13 cellular contexts compared by ENCODE assay signal in the genomic region with DNA sequence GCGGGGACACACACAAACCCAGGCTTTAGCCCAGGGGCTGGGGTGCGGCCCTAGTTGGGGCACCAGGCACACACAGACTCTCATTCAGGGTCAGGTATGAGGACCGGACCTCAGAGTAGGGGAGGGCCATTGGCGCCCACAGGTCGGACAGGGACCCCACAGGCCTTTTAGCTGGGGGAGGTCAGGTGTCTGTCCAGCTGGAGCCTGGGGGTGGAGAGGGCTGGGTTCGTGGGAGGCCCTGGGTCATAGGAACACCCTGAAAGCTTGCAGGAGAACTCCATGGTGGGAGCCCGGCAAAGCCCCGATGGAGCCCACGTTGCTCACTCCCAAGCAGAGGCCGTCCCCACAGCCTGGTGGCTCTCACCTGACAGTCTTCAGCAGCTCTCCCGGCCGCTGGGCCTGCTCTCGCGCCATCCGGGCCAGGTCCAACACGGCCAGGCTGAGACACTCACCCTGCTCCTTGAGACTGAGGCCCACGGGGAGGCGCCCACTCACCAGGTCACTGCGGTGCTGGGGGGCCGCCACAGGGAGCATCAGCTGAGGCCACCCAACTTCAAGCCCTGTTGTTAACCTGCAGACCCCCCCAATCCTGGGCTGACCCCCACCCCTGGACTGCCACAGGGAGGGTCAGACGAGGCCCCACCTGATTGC. TPM values are rescaled to one million over a fixed set of nuclear protein-coding genes. Genes with fewer than 3 reads are reported as not detected.
A peak's percentile ranks its signal among the peaks of the same experiment; 100 is the strongest.
DNase-seq lines count a peak whose midpoint lies in the region; ATAC-seq, FAIRE-seq and TF ChIP-seq lines count a peak whose summit lies in the region.
"Had no signal": no experiment of that assay in that cellular context is flagged by ENCODE, and none has a peak within 500 bp of the region (broad histone marks: within the 10 kb centered on the region; RNA-seq: fewer than 3 reads in every experiment).

No MANE protein-coding gene starts in this region.

- no peak for DNase-seq in cardiac fibroblast (ENCODE audit: low read depth in 2 of 2)
- no peak for DNase-seq in HepG2 (ENCODE audit: low spot score)
- DNase-seq in tibial artery = no peak
- DNase-seq in stimulated activated naive CD4-positive, alpha-beta T cell treated with Interleukin-2 at 50 U/mL for 16 hours (lab: John Stamatoyannopoulos, UW) = no peak
- DNase-seq in SHP77 treated with DMSO at 0.1 percent for 48 hours (lab: John Stamatoyannopoulos, UW) = no peak
- DNase-seq in AG20443 (ENCODE audit: low spot score) = no peak
- DNase-seq: SIG-M5 had no signal

- CTCF ChIA-PET in HepG2 (lab: Yijun Ruan, JAX; ENCODE audit: low intra/inter-chr PET ratio, low total read pairs) = no interaction called here

- H3K9me3 ChIP-seq in HUES6 (ENCODE audit: control insufficient read depth, insufficient read depth, low read depth, low read length) (no peaks in the 10 kb centered on the region), HepG2 (ENCODE audit: low read length) (no peaks in the 10 kb centered on the region), tibial artery (no peaks in the 10 kb centered on the region)

- H3K4me1 ChIP-seq in HUES6 (ENCODE audit: control insufficient read depth, insufficient read depth, low read length) (peaks cover 10% of the 10 kb centered on the region; the same call in 1 of the 2 replicates), HepG2 (ENCODE audit: insufficient read depth, low read length) (peaks cover 12% of the 10 kb centered on the region), tibial artery (peaks cover 0 to 23% (median 10%) of the 10 kb centered on the region in 4 donors)

- no peak overlapping the region for H3K4me2 ChIP-seq in HepG2 (ENCODE audit: low read depth, low read length)

- TF ChIP-seq EP300 in HepG2 (IDR thresholded peaks at IDR 0.05; ENCODE audit: low read depth in 2 of 2, low read length in 2 of 2) (no peak), HepG2 (CRISPR knock-in tag; IDR thresholded peaks at IDR 0.05; ENCODE audit: borderline replicate concordance) (no peak)

- no peaks in the 10 kb centered on the region for H3K36me3 ChIP-seq in HUES6 (ENCODE audit: control insufficient read depth, insufficient read depth, low read length)
- H3K36me3 ChIP-seq in HepG2 (replicated peaks in 1 of 2; ENCODE audit: control insufficient read depth in 1 of 2, insufficient read depth in 2 of 2, low read length in 2 of 2) = peaks cover 4 to 5% of the 10 kb centered on the region in 2 experiments; a peak in 2 of 5 replicates
- no peaks in the 10 kb centered on the region for H3K36me3 ChIP-seq in tibial artery

- no TSS peak for BruUV-seq in HepG2 (replicated peaks; lab: Mats Ljungman, UMichigan)

- POLR2A ChIA-PET in HepG2 (lab: Yijun Ruan, JAX) = interaction anchor here (1.9 kb wide), 1 partner anchor 17 kb away, joined by 4 read pairs; no protein-coding TSS in a partner anchor

- TF ChIP-seq RAD21 in HepG2 (CRISPR knock-in tag; IDR thresholded peaks at IDR 0.05) = no peak

- no peaks in the 10 kb centered on the region for H3K79me2 ChIP-seq in HepG2 (ENCODE audit: insufficient read depth, low read length)

- no peak for FAIRE-seq in HepG2 (lab: Jason Lieb, UNC)
- FAIRE-seq: small intestine had no signal

- H4K20me1 ChIP-seq in HepG2 (ENCODE audit: insufficient read depth, low read length) = no peaks in the 10 kb centered on the region

- H3K27ac ChIP-seq in HUES6 (ENCODE audit: low read depth, low read length) = 0 out of 2 replicates have a peak overlapping the region, but pooled peaks have one; percentile 20
- H3K27ac ChIP-seq in HepG2 (ENCODE audit: extremely low read length, insufficient read depth, low read length) = no peak overlapping the region
- H3K27ac ChIP-seq in tibial artery = no peak overlapping the region
- H3K27ac ChIP-seq: epithelial cell of prostate had no signal

- TF ChIP-seq POLR2A in HepG2 (IDR thresholded peaks at IDR 0.05; ENCODE audit: insufficient read depth in 1 of 2, low read depth in 2 of 2, low read length in 2 of 2) = no peak

- in situ Hi-C loops in HepG2 (cut with HindIII; ENCODE audit: extremely low pct_ligation_motif_present, low pct_unique_long_range_greater_than_20kb) = no loop called here

- WGBS in HepG2 (ENCODE audit: low lambda C conversion rate) = 70% methylated on average over 2 of the region's 21 CpGs

- ATAC-seq in HepG2 = no peak

- H3K4me3 ChIP-seq in HUES6 (ENCODE audit: low read depth, low read length) = peak overlapping the region; percentile 67
- H3K4me3 ChIP-seq in cardiac fibroblast (replicated peaks in 1 of 2; ENCODE audit: low read depth in 2 of 2, low read length in 2 of 2) = peak overlapping the region; percentile 21 to 37
- no peak overlapping the region for H3K4me3 ChIP-seq in HepG2 (replicated peaks in 1 of 3; ENCODE audit: insufficient read depth in 1 of 3, low read depth in 2 of 3, low read length in 3 of 3)
- peak overlapping the region; percentile 9 to 22 for H3K4me3 ChIP-seq in tibial artery

- no peak overlapping the region for H2AFZ ChIP-seq in HepG2 (ENCODE audit: low read length)

- intact Hi-C loops in HepG2 (cut with micrococcal nuclease; ENCODE audit: unreplicated experiment) (no loop called here), tibial artery (cut with DNase I; ENCODE audit: low total_unique reads) (no loop called here)

- H3K9ac ChIP-seq in HUES6 (ENCODE audit: low read length) (no peak overlapping the region), HepG2 (ENCODE audit: insufficient read depth, low read depth, low read length) (no peak overlapping the region)

- no peak for TF ChIP-seq CTCF in cardiac fibroblast (IDR thresholded peaks at IDR 0.05; ENCODE audit: low read depth, low read length)
- no peak for TF ChIP-seq CTCF in HepG2 (CRISPR knock-in tag; IDR thresholded peaks at IDR 0.05)
- no peak for TF ChIP-seq CTCF in tibial artery (IDR thresholded peaks at IDR 0.05)

- peaks cover 38% of the 10 kb centered on the region for H3K27me3 ChIP-seq in HUES6 (ENCODE audit: control insufficient read depth, insufficient read depth, low read length)
- no peaks in the 10 kb centered on the region; a peak in 1 of 5 replicates for H3K27me3 ChIP-seq in HepG2 (ENCODE audit: control insufficient read depth in 1 of 2, insufficient read depth in 2 of 2, low read length in 2 of 2)
- peaks cover 0 to 86% of the 10 kb centered on the region in 2 donors for H3K27me3 ChIP-seq in tibial artery

RNA-seq across cellular contexts. Expression of a gene that starts 5.0 kb away (rescaled TPM):
- total RNA-seq in HepG2 (2016; rRNA removed; fragmentation: Illumina TruSeq; extraction: Trizol) = 2.8 and 3.4 TPM in 2 replicates
- 1.2 and 1.3 TPM in 2 replicates for total RNA-seq in HepG2 (2016; cell fraction: cytosol; rRNA removed; fragmentation: Illumina TruSeq; extraction: Trizol; ENCODE audit: low read depth)
- total RNA-seq in HepG2 (2016; cell fraction: insoluble cytoplasmic fraction; rRNA removed; fragmentation: Illumina TruSeq; extraction: Trizol) = 2.5 and 3.4 TPM in 2 replicates
- total RNA-seq in HepG2 (2016; cell fraction: membrane; rRNA removed; fragmentation: Illumina TruSeq; extraction: Trizol) = 0.72 and 1.3 TPM in 2 replicates
- total RNA-seq in HepG2 (2016; cell fraction: nucleus; rRNA removed; fragmentation: Illumina TruSeq; extraction: Trizol) = 4.4 and 4.8 TPM in 2 replicates
- polyA plus RNA-seq in HepG2 (2011; rRNA removed) = 18.6 and 30.1 TPM in 2 replicates
- 8.8 and 10.2 TPM in 2 replicates for polyA plus RNA-seq in HepG2 (2011; cell fraction: cytosol; rRNA removed)
- 106 and 107 TPM in 2 replicates for polyA plus RNA-seq in HepG2 (2011; cell fraction: nucleus; rRNA removed)
- polyA plus RNA-seq in HepG2 (2012) = 6.1 and 10.2 TPM in 2 replicates
- 0.15 and 0.17 TPM in 2 replicates for polyA plus RNA-seq in HepG2 (2016; cell fraction: cytosol; fragmentation: Illumina TruSeq; extraction: Trizol; ENCODE audit: low read depth)
- polyA plus RNA-seq in HepG2 (2016; cell fraction: insoluble cytoplasmic fraction; fragmentation: Illumina TruSeq; extraction: Trizol; ENCODE audit: low read depth) = 1.3 and 1.7 TPM in 2 replicates
- polyA plus RNA-seq in HepG2 (2016; cell fraction: membrane; fragmentation: Illumina TruSeq; extraction: Trizol; ENCODE audit: low read depth) = 0.35 and 0.45 TPM in 2 replicates
- 10.2 and 12.3 TPM in 2 replicates for polyA plus RNA-seq in HepG2 (2016; cell fraction: nucleus; fragmentation: Illumina TruSeq; extraction: Trizol; ENCODE audit: insufficient read depth, low read depth)
- polyA minus RNA-seq in HepG2 (2011; rRNA and poly(A)+ RNA removed; ENCODE audit: low replicate concordance) = 1.7 and 37.2 TPM in 2 replicates
- 13.1 and 19.0 TPM in 2 replicates for polyA minus RNA-seq in HepG2 (2011; cell fraction: cytosol; rRNA and poly(A)+ RNA removed)
- 23.9 and 29.3 TPM in 2 replicates for polyA minus RNA-seq in HepG2 (2011; cell fraction: nucleus; rRNA and poly(A)+ RNA removed)

RNA-seq across cellular contexts. Expression of a gene that starts 16.9 kb away (rescaled TPM):
- 1,471 and 1,490 TPM in 2 replicates for total RNA-seq in HepG2 (2016; rRNA removed; fragmentation: Illumina TruSeq; extraction: Trizol)
- 3,356 and 3,471 TPM in 2 replicates for total RNA-seq in HepG2 (2016; cell fraction: cytosol; rRNA removed; fragmentation: Illumina TruSeq; extraction: Trizol; ENCODE audit: low read depth)
- 1,484 and 1,563 TPM in 2 replicates for total RNA-seq in HepG2 (2016; cell fraction: insoluble cytoplasmic fraction; rRNA removed; fragmentation: Illumina TruSeq; extraction: Trizol)
- total RNA-seq in HepG2 (2016; cell fraction: membrane; rRNA removed; fragmentation: Illumina TruSeq; extraction: Trizol) = 4,403 and 4,828 TPM in 2 replicates
- total RNA-seq in HepG2 (2016; cell fraction: nucleus; rRNA removed; fragmentation: Illumina TruSeq; extraction: Trizol) = 550 and 622 TPM in 2 replicates
- 2,004 and 2,232 TPM in 2 replicates for polyA plus RNA-seq in HepG2 (2011; rRNA removed)
- polyA plus RNA-seq in HepG2 (2011; cell fraction: cytosol; rRNA removed) = 2,519 and 3,516 TPM in 2 replicates
- 865 and 944 TPM in 2 replicates for polyA plus RNA-seq in HepG2 (2011; cell fraction: nucleus; rRNA removed)
- 2,311 and 3,663 TPM in 2 replicates for polyA plus RNA-seq in HepG2 (2012)
- 5,329 and 5,962 TPM in 2 replicates for polyA plus RNA-seq in HepG2 (2016; cell fraction: cytosol; fragmentation: Illumina TruSeq; extraction: Trizol; ENCODE audit: low read depth)
- polyA plus RNA-seq in HepG2 (2016; cell fraction: insoluble cytoplasmic fraction; fragmentation: Illumina TruSeq; extraction: Trizol; ENCODE audit: low read depth) = 2,198 and 2,250 TPM in 2 replicates
- 6,513 and 6,759 TPM in 2 replicates for polyA plus RNA-seq in HepG2 (2016; cell fraction: membrane; fragmentation: Illumina TruSeq; extraction: Trizol; ENCODE audit: low read depth)
- polyA plus RNA-seq in HepG2 (2016; cell fraction: nucleus; fragmentation: Illumina TruSeq; extraction: Trizol; ENCODE audit: insufficient read depth, low read depth) = 1,298 and 1,347 TPM in 2 replicates
- polyA minus RNA-seq in HepG2 (2011; rRNA and poly(A)+ RNA removed; ENCODE audit: low replicate concordance) = 547 and 652 TPM in 2 replicates
- 819 and 843 TPM in 2 replicates for polyA minus RNA-seq in HepG2 (2011; cell fraction: cytosol; rRNA and poly(A)+ RNA removed)
- polyA minus RNA-seq in HepG2 (2011; cell fraction: nucleus; rRNA and poly(A)+ RNA removed) = 236 and 251 TPM in 2 replicates

RNA-seq across cellular contexts. Expression of a gene that starts 21.5 kb away (rescaled TPM):
- not detected in 2 replicates for total RNA-seq in HepG2 (2016; rRNA removed; fragmentation: Illumina TruSeq; extraction: Trizol)
- not detected in 2 replicates for total RNA-seq in HepG2 (2016; cell fraction: cytosol; rRNA removed; fragmentation: Illumina TruSeq; extraction: Trizol; ENCODE audit: low read depth)
- not detected in 2 replicates for total RNA-seq in HepG2 (2016; cell fraction: insoluble cytoplasmic fraction; rRNA removed; fragmentation: Illumina TruSeq; extraction: Trizol)
- not detected in 2 replicates for total RNA-seq in HepG2 (2016; cell fraction: membrane; rRNA removed; fragmentation: Illumina TruSeq; extraction: Trizol)
- not detected in 2 replicates for total RNA-seq in HepG2 (2016; cell fraction: nucleus; rRNA removed; fragmentation: Illumina TruSeq; extraction: Trizol)
- 0.30 and 0.44 TPM in 2 replicates for polyA plus RNA-seq in HepG2 (2011; rRNA removed)
- 0.21 TPM in 1 of 2 replicates, not detected in the other for polyA plus RNA-seq in HepG2 (2011; cell fraction: cytosol; rRNA removed)
- 1.2 and 1.5 TPM in 2 replicates for polyA plus RNA-seq in HepG2 (2011; cell fraction: nucleus; rRNA removed)
- polyA plus RNA-seq in HepG2 (2012) = 0.23 and 0.35 TPM in 2 replicates
- polyA plus RNA-seq in HepG2 (2016; cell fraction: cytosol; fragmentation: Illumina TruSeq; extraction: Trizol; ENCODE audit: low read depth) = not detected in 2 replicates
- polyA plus RNA-seq in HepG2 (2016; cell fraction: insoluble cytoplasmic fraction; fragmentation: Illumina TruSeq; extraction: Trizol; ENCODE audit: low read depth) = not detected in 2 replicates
- not detected in 2 replicates for polyA plus RNA-seq in HepG2 (2016; cell fraction: membrane; fragmentation: Illumina TruSeq; extraction: Trizol; ENCODE audit: low read depth)
- polyA plus RNA-seq in HepG2 (2016; cell fraction: nucleus; fragmentation: Illumina TruSeq; extraction: Trizol; ENCODE audit: insufficient read depth, low read depth) = not detected in 2 replicates
- 0.88 TPM in 1 of 2 replicates, not detected in the other for polyA minus RNA-seq in HepG2 (2011; rRNA and poly(A)+ RNA removed; ENCODE audit: low replicate concordance)
- not detected in 2 replicates for polyA minus RNA-seq in HepG2 (2011; cell fraction: cytosol; rRNA and poly(A)+ RNA removed)
- not detected in 2 replicates for polyA minus RNA-seq in HepG2 (2011; cell fraction: nucleus; rRNA and poly(A)+ RNA removed)
- total RNA-seq: G401, lower leg skin had no signal

RNA-seq across cellular contexts. Expression of a gene that starts 29.0 kb away (rescaled TPM):
- total RNA-seq in HepG2 (2016; rRNA removed; fragmentation: Illumina TruSeq; extraction: Trizol) = not detected in 2 replicates
- not detected in 2 replicates for total RNA-seq in HepG2 (2016; cell fraction: cytosol; rRNA removed; fragmentation: Illumina TruSeq; extraction: Trizol; ENCODE audit: low read depth)
- not detected in 2 replicates for total RNA-seq in HepG2 (2016; cell fraction: insoluble cytoplasmic fraction; rRNA removed; fragmentation: Illumina TruSeq; extraction: Trizol)
- not detected in 2 replicates for total RNA-seq in HepG2 (2016; cell fraction: membrane; rRNA removed; fragmentation: Illumina TruSeq; extraction: Trizol)
- not detected in 2 replicates for total RNA-seq in HepG2 (2016; cell fraction: nucleus; rRNA removed; fragmentation: Illumina TruSeq; extraction: Trizol)
- not detected in 2 replicates for polyA plus RNA-seq in HepG2 (2011; rRNA removed)
- polyA plus RNA-seq in HepG2 (2011; cell fraction: cytosol; rRNA removed) = not detected in 2 replicates
- polyA plus RNA-seq in HepG2 (2011; cell fraction: nucleus; rRNA removed) = not detected in 2 replicates
- not detected in 2 replicates for polyA plus RNA-seq in HepG2 (2012)
- polyA plus RNA-seq in HepG2 (2016; cell fraction: cytosol; fragmentation: Illumina TruSeq; extraction: Trizol; ENCODE audit: low read depth) = not detected in 2 replicates
- polyA plus RNA-seq in HepG2 (2016; cell fraction: insoluble cytoplasmic fraction; fragmentation: Illumina TruSeq; extraction: Trizol; ENCODE audit: low read depth) = not detected in 2 replicates
- polyA plus RNA-seq in HepG2 (2016; cell fraction: membrane; fragmentation: Illumina TruSeq; extraction: Trizol; ENCODE audit: low read depth) = not detected in 2 replicates
- not detected in 2 replicates for polyA plus RNA-seq in HepG2 (2016; cell fraction: nucleus; fragmentation: Illumina TruSeq; extraction: Trizol; ENCODE audit: insufficient read depth, low read depth)
- polyA minus RNA-seq in HepG2 (2011; rRNA and poly(A)+ RNA removed; ENCODE audit: low replicate concordance) = 0.06 and 0.09 TPM in 2 replicates
- polyA minus RNA-seq in HepG2 (2011; cell fraction: cytosol; rRNA and poly(A)+ RNA removed) = not detected in 2 replicates
- not detected in 2 replicates for polyA minus RNA-seq in HepG2 (2011; cell fraction: nucleus; rRNA and poly(A)+ RNA removed)
- total RNA-seq: lower leg skin had no signal

RNA-seq across cellular contexts. Expression of a gene that starts 47.9 kb away (rescaled TPM):
- total RNA-seq in HepG2 (2016; rRNA removed; fragmentation: Illumina TruSeq; extraction: Trizol) = 0.48 and 0.86 TPM in 2 replicates
- total RNA-seq in HepG2 (2016; cell fraction: cytosol; rRNA removed; fragmentation: Illumina TruSeq; extraction: Trizol; ENCODE audit: low read depth) = 0.18 and 0.40 TPM in 2 replicates
- 0.36 and 1.2 TPM in 2 replicates for total RNA-seq in HepG2 (2016; cell fraction: insoluble cytoplasmic fraction; rRNA removed; fragmentation: Illumina TruSeq; extraction: Trizol)
- total RNA-seq in HepG2 (2016; cell fraction: membrane; rRNA removed; fragmentation: Illumina TruSeq; extraction: Trizol) = 0.38 and 0.43 TPM in 2 replicates
- total RNA-seq in HepG2 (2016; cell fraction: nucleus; rRNA removed; fragmentation: Illumina TruSeq; extraction: Trizol) = 1.0 and 1.3 TPM in 2 replicates
- polyA plus RNA-seq in HepG2 (2011; rRNA removed) = 4.0 and 8.6 TPM in 2 replicates
- polyA plus RNA-seq in HepG2 (2011; cell fraction: cytosol; rRNA removed) = 4.2 and 6.3 TPM in 2 replicates
- 3.5 and 4.5 TPM in 2 replicates for polyA plus RNA-seq in HepG2 (2011; cell fraction: nucleus; rRNA removed)
- polyA plus RNA-seq in HepG2 (2012) = 9.1 and 10.5 TPM in 2 replicates
- 0.10 and 0.18 TPM in 2 replicates for polyA plus RNA-seq in HepG2 (2016; cell fraction: cytosol; fragmentation: Illumina TruSeq; extraction: Trizol; ENCODE audit: low read depth)
- 0.61 and 0.62 TPM in 2 replicates for polyA plus RNA-seq in HepG2 (2016; cell fraction: insoluble cytoplasmic fraction; fragmentation: Illumina TruSeq; extraction: Trizol; ENCODE audit: low read depth)
- 0.29 and 0.35 TPM in 2 replicates for polyA plus RNA-seq in HepG2 (2016; cell fraction: membrane; fragmentation: Illumina TruSeq; extraction: Trizol; ENCODE audit: low read depth)
- 1.8 and 2.3 TPM in 2 replicates for polyA plus RNA-seq in HepG2 (2016; cell fraction: nucleus; fragmentation: Illumina TruSeq; extraction: Trizol; ENCODE audit: insufficient read depth, low read depth)
- polyA minus RNA-seq in HepG2 (2011; rRNA and poly(A)+ RNA removed; ENCODE audit: low replicate concordance) = 2.7 and 11.1 TPM in 2 replicates
- 3.0 and 4.7 TPM in 2 replicates for polyA minus RNA-seq in HepG2 (2011; cell fraction: cytosol; rRNA and poly(A)+ RNA removed)
- 1.8 and 3.1 TPM in 2 replicates for polyA minus RNA-seq in HepG2 (2011; cell fraction: nucleus; rRNA and poly(A)+ RNA removed)
- total RNA-seq: activated CD4-positive, alpha-beta T cell treated with anti-CD3 and anti-CD28 coated beads, Interleukin-2, amount 10 ng/mL, durations not matched to agents 24 days and 14 days; G401 had no signal

Comparison
In these comparisons a context has a peak if more than half of its experiments do, and no peak if none do; other contexts are left out.
1. H3K4me3 ChIP-seq: peak in HUES6 (single experiment), cardiac fibroblast (2 of 2) and tibial artery (2 of 2); none in HepG2 (0 of 3).